In the genomic region with DNA sequence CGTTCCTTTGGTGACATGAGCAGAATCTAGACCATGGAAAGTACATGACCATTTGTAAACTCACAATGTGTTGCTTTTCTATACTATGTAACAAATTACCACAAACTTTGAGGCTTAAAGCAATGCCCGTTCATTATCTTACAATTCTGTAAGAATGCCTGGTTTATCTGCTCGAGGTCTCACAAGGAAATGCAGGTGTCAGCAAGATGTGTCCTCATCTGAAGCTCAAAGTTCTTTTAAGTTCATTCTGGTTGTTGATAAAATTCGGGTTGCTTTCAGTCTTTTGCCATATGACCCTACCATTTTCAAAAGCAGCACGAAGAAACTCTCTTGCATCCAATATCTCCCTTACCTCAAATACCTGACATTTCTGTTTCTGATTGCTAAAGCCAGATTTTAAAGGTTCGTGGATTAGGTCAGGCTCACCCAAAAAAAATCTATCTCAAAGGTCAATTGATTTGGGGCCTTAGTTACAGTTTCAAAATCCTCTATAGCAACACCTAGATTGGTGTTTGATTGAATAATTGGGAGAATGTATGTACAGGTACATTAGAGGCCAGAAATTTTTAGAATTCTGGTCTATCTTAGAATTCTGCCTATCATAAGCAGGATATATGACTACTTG, we compare ENCODE assay signal across 11 cellular contexts.
DNase-seq lines count a peak whose midpoint lies in the region; ATAC-seq, FAIRE-seq and TF ChIP-seq lines count a peak whose summit lies in the region.
"Had no signal": no experiment of that assay in that cellular context is flagged by ENCODE, and none has a peak within 500 bp of the region (broad histone marks: within the 10 kb centered on the region; RNA-seq: fewer than 3 reads in every experiment).

No MANE protein-coding gene starts in this region.

- intact Hi-C loops in CD4-positive, alpha-beta memory T cell (cut with micrococcal nuclease): no loop called here

- H3K4me3 ChIP-seq in RWPE2 (ENCODE audit: severe bottlenecking) (no peak overlapping the region), fibroblast of villous mesenchyme (ENCODE audit: low read depth, low read length) (peak overlapping the region; percentile 7), small intestine (ENCODE audit: low read depth in 1 of 2, low read length in 2 of 2) (no peak overlapping the region)
- no peak overlapping the region for H3K4me3 ChIP-seq in CD4-positive, alpha-beta memory T cell (ENCODE audit: low read length in 2 of 2)

- H3K9me3 ChIP-seq in RWPE2 (ENCODE audit: severe bottlenecking): no peaks in the 10 kb centered on the region
- no peaks in the 10 kb centered on the region for H3K9me3 ChIP-seq in small intestine (ENCODE audit: control insufficient read depth, low read depth)
- H3K9me3 ChIP-seq in CD4-positive, alpha-beta memory T cell (ENCODE audit: control insufficient read depth in 1 of 2, low read length in 2 of 2): no peaks in the 10 kb centered on the region

- FAIRE-seq in small intestine (lab: Jason Lieb, UNC): no peak

- no peaks in the 10 kb centered on the region for H3K9me3 Mint-ChIP-seq in activated CD8-positive, alpha-beta memory T cell treated with anti-CD3 and anti-CD28 coated beads, Interleukin-2, amount 10 ng/mL, durations not matched to agents 7 days and 5 days (ENCODE audit: low read depth)
- peaks cover 0 to 2% (median under 1%) of the 10 kb centered on the region in 8 donors for H3K9me3 Mint-ChIP-seq in CD4-positive, alpha-beta memory T cell

- peaks cover 34% of the 10 kb centered on the region for H3K4me1 Mint-ChIP-seq in activated CD8-positive, alpha-beta memory T cell treated with anti-CD3 and anti-CD28 coated beads, Interleukin-2, amount 10 ng/mL, durations not matched to agents 7 days and 5 days
- peaks cover 30 to 62% (median 35%) of the 10 kb centered on the region in 4 donors for H3K4me1 Mint-ChIP-seq in CD4-positive, alpha-beta memory T cell

- H3K4me3 Mint-ChIP-seq in activated CD8-positive, alpha-beta memory T cell treated with anti-CD3 and anti-CD28 coated beads, Interleukin-2, amount 10 ng/mL, durations not matched to agents 7 days and 5 days: peak overlapping the region; percentile 21
- no peak overlapping the region for H3K4me3 Mint-ChIP-seq in CD4-positive, alpha-beta memory T cell

- H3K27me3 ChIP-seq in RWPE2 (ENCODE audit: insufficient read depth, poor library complexity, severe bottlenecking) (no peaks in the 10 kb centered on the region), small intestine (ENCODE audit: control insufficient read depth in 2 of 2, insufficient read depth in 2 of 2, low read length in 2 of 2) (no peaks in the 10 kb centered on the region)
- H3K27me3 ChIP-seq in CD4-positive, alpha-beta memory T cell (ENCODE audit: insufficient read depth, low read length): no peaks in the 10 kb centered on the region

- ATAC-seq in activated CD8-positive, alpha-beta memory T cell treated with anti-CD3 and anti-CD28 coated beads, Interleukin-2, amount 10 ng/mL, durations not matched to agents 7 days and 5 days: no peak
- ATAC-seq in RWPE2 (ENCODE audit: low read depth) (no peak), GM21423 (IDR thresholded peaks at IDR 0.05; ENCODE audit: unreplicated experiment) (no peak), GM21786 (IDR thresholded peaks at IDR 0.05; ENCODE audit: unreplicated experiment) (no peak)

- H3K27ac Mint-ChIP-seq in activated CD8-positive, alpha-beta memory T cell treated with anti-CD3 and anti-CD28 coated beads, Interleukin-2, amount 10 ng/mL, durations not matched to agents 7 days and 5 days: peak overlapping the region; percentile 79
- H3K27ac Mint-ChIP-seq in CD4-positive, alpha-beta memory T cell: no peak overlapping the region

- H3K27me3 Mint-ChIP-seq in activated CD8-positive, alpha-beta memory T cell treated with anti-CD3 and anti-CD28 coated beads, Interleukin-2, amount 10 ng/mL, durations not matched to agents 7 days and 5 days: peaks cover 4% of the 10 kb centered on the region
- H3K27me3 Mint-ChIP-seq in CD4-positive, alpha-beta memory T cell: no peaks in the 10 kb centered on the region
- H3K27me3 Mint-ChIP-seq: naive thymus-derived CD8-positive, alpha-beta T cell had no signal

- no peaks in the 10 kb centered on the region for H3K36me3 ChIP-seq in RWPE2 (ENCODE audit: low read depth)
- no peaks in the 10 kb centered on the region for H3K36me3 ChIP-seq in small intestine (ENCODE audit: control insufficient read depth in 2 of 2, insufficient read depth in 2 of 2, low read length in 2 of 2)
- no peaks in the 10 kb centered on the region for H3K36me3 ChIP-seq in CD4-positive, alpha-beta memory T cell (ENCODE audit: insufficient read depth, low read length)

- H3K4me1 ChIP-seq in RWPE2 (ENCODE audit: insufficient read depth, poor library complexity, severe bottlenecking): peaks cover 34% of the 10 kb centered on the region
- H3K4me1 ChIP-seq in small intestine (ENCODE audit: control insufficient read depth in 2 of 2, insufficient read depth in 1 of 2, low read depth in 1 of 2, low read length in 1 of 2): peaks cover 4 to 14% of the 10 kb centered on the region in 2 donors
- H3K4me1 ChIP-seq in CD4-positive, alpha-beta memory T cell (ENCODE audit: insufficient read depth, low read length): peaks cover 25% of the 10 kb centered on the region

- H3K36me3 Mint-ChIP-seq in activated CD8-positive, alpha-beta memory T cell treated with anti-CD3 and anti-CD28 coated beads, Interleukin-2, amount 10 ng/mL, durations not matched to agents 7 days and 5 days: peaks cover 28% of the 10 kb centered on the region
- H3K36me3 Mint-ChIP-seq in CD4-positive, alpha-beta memory T cell: peaks cover 4 to 20% of the 10 kb centered on the region in 2 donors

- peak overlapping the region; percentile 87 for H3K27ac ChIP-seq in RWPE2 (ENCODE audit: poor library complexity, severe bottlenecking)
- peak overlapping the region; percentile 6 to 16 for H3K27ac ChIP-seq in small intestine (ENCODE audit: low read depth in 1 of 2, low read length in 1 of 2)
- H3K27ac ChIP-seq in CD4-positive, alpha-beta memory T cell (ENCODE audit: low read depth, low read length): no peak overlapping the region

- CTCF ChIA-PET in activated CD8-positive, alpha-beta memory T cell treated with anti-CD3 and anti-CD28 coated beads, Interleukin-2, amount 10 ng/mL, durations not matched to agents 7 days and 5 days (lab: Charles Lee): interaction anchor here (0.6 to 2.7 kb wide), 4 partner anchors 60 to 399 kb away, joined by 3 to 11 read pairs (median 3); no protein-coding TSS in a partner anchor
- CTCF ChIA-PET in CD4-positive, alpha-beta memory T cell (lab: Charles Lee; ENCODE audit: partially characterized antibody): no interaction called here

- POLR2A ChIA-PET in CD4-positive, alpha-beta memory T cell (lab: Charles Lee; ENCODE audit: partially characterized antibody): interaction anchor here (0.6 kb wide), 1 partner anchor 18 kb away, joined by 3 read pairs; no protein-coding TSS in a partner anchor

- DNase-seq in activated CD8-positive, alpha-beta memory T cell treated with anti-CD3 and anti-CD28 coated beads, Interleukin-2, amount 10 ng/mL, durations not matched to agents 7 days and 5 days: no peak
- DNase-seq in activated CD8-positive, alpha-beta memory T cell treated with anti-CD3 and anti-CD28 coated beads for 24 hours: no peak
- DNase-seq in RWPE2 (ENCODE audit: low spot score): no peak
- DNase-seq in fibroblast of villous mesenchyme (ENCODE audit: low read depth): no peak
- peak; percentile 46 for DNase-seq in small intestine
- DNase-seq in CD4-positive, alpha-beta memory T cell: no peak
- DNase-seq: NCI-H1105, NCI-H524 treated with DMSO at 0.1 percent for 48 hours had no signal

- WGBS in small intestine, 3 donors: 44 to 67% (median 52%) methylated on average over 6 of the region's 6 CpGs

- TF ChIP-seq CTCF in RWPE2 (IDR thresholded peaks at IDR 0.05; ENCODE audit: poor library complexity, severe bottlenecking) (no peak), fibroblast of villous mesenchyme (IDR thresholded peaks at IDR 0.05; ENCODE audit: insufficient read depth, low read depth, low read length) (no peak)
